9 cellular contexts compared by ENCODE assay signal in the genomic region with DNA sequence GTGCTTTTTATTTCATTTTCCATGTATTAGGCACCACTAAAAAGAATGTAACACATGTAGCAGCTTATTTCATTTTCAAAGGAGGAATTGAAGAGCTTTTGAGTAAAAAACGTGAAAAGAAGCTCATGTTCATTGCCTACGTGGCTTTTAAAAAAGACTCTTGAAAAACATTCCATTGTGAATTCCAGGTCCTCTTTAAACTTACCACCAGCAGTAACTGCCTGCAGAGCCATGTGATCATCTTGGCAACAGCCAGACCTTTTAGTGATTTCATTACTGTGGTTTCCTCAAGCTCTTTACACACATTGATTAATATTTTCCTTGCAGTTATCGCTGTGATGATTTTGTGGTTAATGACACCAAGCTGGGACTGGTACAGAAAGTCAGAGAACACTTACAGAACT. TPM values are rescaled to one million over a fixed set of nuclear protein-coding genes. Genes with fewer than 3 reads are reported as not detected.
A peak's percentile ranks its signal among the peaks of the same experiment; 100 is the strongest.
DNase-seq lines count a peak whose midpoint lies in the region; ATAC-seq, FAIRE-seq and TF ChIP-seq lines count a peak whose summit lies in the region.
"Had no signal": no experiment of that assay in that cellular context is flagged by ENCODE, and none has a peak within 500 bp of the region (broad histone marks: within the 10 kb centered on the region; RNA-seq: fewer than 3 reads in every experiment).

No MANE protein-coding gene starts in this region.

- peak; percentile 89 for FAIRE-seq in pancreas (lab: Jason Lieb, UNC)

- 4 to 6% methylated on average over 3 of the region's 3 CpGs for WGBS in pancreas, 2 donors

- no peak for TF ChIP-seq CTCF in fibroblast of the aortic adventitia (IDR thresholded peaks at IDR 0.05; ENCODE audit: insufficient read depth, low read length)
- no peak for TF ChIP-seq CTCF in pancreas (IDR thresholded peaks at IDR 0.05)
- TF ChIP-seq CTCF in dorsolateral prefrontal cortex (IDR thresholded peaks at IDR 0.05 in 54 of 56, conservative IDR thresholded peaks at IDR 0.05 in 2 of 56; ENCODE audit: low read depth in 1 of 56, partially characterized antibody in 56 of 56), result no peak

- no peaks in the 10 kb centered on the region for H3K9me3 ChIP-seq in pancreas

- intact Hi-C loops in pancreas (cut with DNase I) (no loop called here), dorsolateral prefrontal cortex (cut with DNase I) (no loop called here)

- peak overlapping the region; percentile 38 for H3K4me3 ChIP-seq in fibroblast of the aortic adventitia (ENCODE audit: low read depth, low read length)
- H3K4me3 ChIP-seq in pancreas, result no peak overlapping the region
- peak overlapping the region in 1 of 59 donors; percentile 12 for H3K4me3 ChIP-seq in dorsolateral prefrontal cortex

- H3K27ac ChIP-seq in pancreas (peak overlapping the region in 3 of 4 donors; percentile 13 to 79 (median 75)), dorsolateral prefrontal cortex (peak overlapping the region in 5 of 59 donors; percentile 6 to 62 (median 31))
- H3K27ac ChIP-seq: 22Rv1 had no signal

- DNase-seq in DMS 273 (lab: John Stamatoyannopoulos, UW; ENCODE audit: unreplicated experiment) (peak; percentile 6), DMS 273 treated with DMSO at 0.1 percent for 48 hours (lab: John Stamatoyannopoulos, UW) (no peak), fibroblast of the aortic adventitia (ENCODE audit: low read depth) (peak; percentile 96), pancreas (peak in 3 of 6 donors; percentile 42 to 69 (median 47)), HuH-7 (ENCODE audit: low spot score) (no peak), cortex of kidney (lab: John Stamatoyannopoulos, UW) (no peak), dorsolateral prefrontal cortex (no peak)

- ATAC-seq in SK-N-SH treated with all-trans-retinoic acid at 6 μM for 48 hours (peak; percentile 85), pancreas (peak; percentile 83 to 92 (median 90))

- H3K36me3 ChIP-seq in pancreas, result peaks cover 0 to 10% (median 0%) of the 10 kb centered on the region in 3 donors

- H3K27me3 ChIP-seq in pancreas, result no peaks in the 10 kb centered on the region
- no peaks in the 10 kb centered on the region for H3K27me3 ChIP-seq in dorsolateral prefrontal cortex

- peaks cover 24 to 34% (median 33%) of the 10 kb centered on the region in 3 donors for H3K4me1 ChIP-seq in pancreas

TF ChIP-seq in SK-N-SH treated with all-trans-retinoic acid at 6 μM for 48 hours, 23 proteins besides CTCF, POLR2A, EP300 and RAD21:
- no peak for TF ChIP-seq ZNF70 (CRISPR knock-in tag; IDR thresholded peaks at IDR 0.05)
- peak; percentile 64 for TF ChIP-seq ISL1 (CRISPR knock-in tag; IDR thresholded peaks at IDR 0.05)
- no peak for TF ChIP-seq ESRRG (CRISPR knock-in tag; IDR thresholded peaks at IDR 0.05)
- TF ChIP-seq TCF4 (CRISPR knock-in tag; IDR thresholded peaks at IDR 0.05; ENCODE audit: borderline replicate concordance), result no peak

RNA-seq across cellular contexts. Expression of gene FBXL22, which starts 43.8 kb away (rescaled TPM):
- 0.54 and 0.65 TPM in 2 replicates for total RNA-seq in fibroblast of the aortic adventitia (ENCODE audit: low replicate concordance)
- 1 to 10 TPM in 2 of 6 donors, under 1 TPM in 4; 0.28 to 2.1 (median 0.66) TPM for total RNA-seq in pancreas
- polyA plus RNA-seq in pancreas, result under 1 TPM; 0.87 to 0.94 TPM
- total RNA-seq in dorsolateral prefrontal cortex, result 1 to 10 TPM in 111 of 120 experiments, under 1 TPM in 9; 0.60 to 5.0 (median 2.0) TPM

RNA-seq across cellular contexts. Expression of gene USP3, which starts 49.0 kb away (rescaled TPM):
- total RNA-seq in fibroblast of the aortic adventitia (ENCODE audit: low replicate concordance), result 35.1 and 45.8 TPM in 2 replicates
- 10 to 100 TPM; 39.3 to 50.8 (median 43.1) TPM for total RNA-seq in pancreas
- 10 to 100 TPM; 28.5 to 35.8 TPM for polyA plus RNA-seq in pancreas
- total RNA-seq in dorsolateral prefrontal cortex, result 10 to 100 TPM; 11.5 to 36.2 (median 21.9) TPM

Comparison
In these comparisons a context has a peak if more than half of its experiments do, and no peak if none do; other contexts are left out.
1. DNase-seq: peak in DMS 273 (single experiment) and fibroblast of the aortic adventitia (single experiment); none in DMS 273 treated with DMSO at 0.1 percent for 48 hours (single experiment), HuH-7 (single experiment), cortex of kidney (single experiment) and dorsolateral prefrontal cortex (0 of 10).